In the genomic region with DNA sequence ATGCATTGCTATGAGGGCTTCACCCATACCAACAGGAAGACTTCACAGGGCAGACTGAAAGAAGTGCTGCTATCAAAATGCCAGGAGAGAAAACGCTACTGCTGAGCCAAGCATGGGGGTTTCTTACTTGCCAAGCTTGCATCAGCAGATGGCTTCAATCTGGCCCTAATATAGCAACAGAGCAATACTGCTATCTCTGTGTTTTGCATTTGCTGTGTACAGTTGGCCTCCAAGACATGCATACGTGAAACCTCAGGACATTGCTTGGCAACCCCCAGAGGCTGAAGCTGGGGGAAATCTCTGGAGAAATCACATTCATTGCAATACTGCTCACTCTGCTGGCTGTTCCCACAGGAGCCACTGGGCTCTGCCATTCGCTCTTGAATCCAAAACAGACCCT, we compare ENCODE assay signal across 33 cellular contexts.
DNase-seq lines count a peak whose midpoint lies in the region; ATAC-seq, FAIRE-seq and TF ChIP-seq lines count a peak whose summit lies in the region.
"Had no signal": no experiment of that assay in that cellular context is flagged by ENCODE, and none has a peak within 500 bp of the region (broad histone marks: within the 10 kb centered on the region; RNA-seq: fewer than 3 reads in every experiment).

No MANE protein-coding gene starts in this region.

- H3K27me3 Mint-ChIP-seq in nephron progenitor cell (ENCODE audit: low read depth, poor library complexity): no peaks in the 10 kb centered on the region
- H3K27me3 Mint-ChIP-seq: activated CD4-positive, alpha-beta T cell treated with anti-CD3 and anti-CD28 coated beads, Interleukin-2, amount 10 ng/mL, durations not matched to agents 7 days and 5 days; CD4-positive, CD25-positive, alpha-beta regulatory T cell; IgD-negative memory B cell; stimulated activated naive CD8-positive, alpha-beta T cell treated with anti-CD3 and anti-CD28 coated beads, Interleukin-15, amount 100 ng/mL, for 72 hours had no signal

- peaks cover 54% of the 10 kb centered on the region for H3K4me1 Mint-ChIP-seq in nephron progenitor cell
- H3K4me1 Mint-ChIP-seq: activated CD4-positive, alpha-beta T cell treated with anti-CD3 and anti-CD28 coated beads, Interleukin-2, amount 10 ng/mL, durations not matched to agents 7 days and 5 days; IgD-negative memory B cell; naive B cell; stimulated activated naive CD8-positive, alpha-beta T cell treated with anti-CD3 and anti-CD28 coated beads, Interleukin-15, amount 100 ng/mL, for 72 hours had no signal

- peaks cover 21% of the 10 kb centered on the region for H3K9me3 Mint-ChIP-seq in nephron progenitor cell
- H3K9me3 Mint-ChIP-seq: activated CD4-positive, alpha-beta T cell treated with anti-CD3 and anti-CD28 coated beads, Interleukin-2, amount 10 ng/mL, durations not matched to agents 7 days and 5 days; activated naive CD4-positive, alpha-beta T cell treated with anti-CD3 and anti-CD28 coated beads for 36 hours; activated T-cell treated with anti-CD3 and anti-CD28 coated beads, Interleukin-2, amount 50 U/mL, for 72 hours; stimulated activated naive CD8-positive, alpha-beta T cell treated with anti-CD3 and anti-CD28 coated beads, Interleukin-15, amount 100 ng/mL, for 72 hours had no signal

- peak overlapping the region; percentile 70 for H3K27ac Mint-ChIP-seq in nephron progenitor cell
- H3K27ac Mint-ChIP-seq: activated CD4-positive, alpha-beta T cell treated with anti-CD3 and anti-CD28 coated beads, Interleukin-2, amount 10 ng/mL, durations not matched to agents 7 days and 5 days; activated naive CD4-positive, alpha-beta T cell treated with anti-CD3 and anti-CD28 coated beads for 36 hours; activated T-cell treated with anti-CD3 and anti-CD28 coated beads, Interleukin-2, amount 50 U/mL, for 72 hours; CD4-positive, CD25-positive, alpha-beta regulatory T cell; IgD-negative memory B cell; naive B cell; stimulated activated naive CD8-positive, alpha-beta T cell treated with anti-CD3 and anti-CD28 coated beads, Interleukin-15, amount 100 ng/mL, for 72 hours had no signal

- TF ChIP-seq CTCF in nephron progenitor cell (IDR thresholded peaks at IDR 0.05): no peak

- no peak for ATAC-seq in HG02840 (IDR thresholded peaks at IDR 0.05; ENCODE audit: low FRiP score, unreplicated experiment)
- ATAC-seq: activated T-cell treated with anti-CD3 and anti-CD28 coated beads, Interleukin-2, amount 50 U/mL, for 72 hours; left lung; Panc1; stimulated activated naive CD8-positive, alpha-beta T cell treated with anti-CD3 and anti-CD28 coated beads, Interleukin-15, amount 100 ng/mL, for 72 hours had no signal

- no peak for FAIRE-seq in HTR-8/SVneo (lab: Jason Lieb, UNC)
- FAIRE-seq: colon, GM12892, H1, small intestine had no signal

- H3K36me3 Mint-ChIP-seq in nephron progenitor cell (ENCODE audit: low read depth): peaks cover 29% of the 10 kb centered on the region
- H3K36me3 Mint-ChIP-seq: CD4-positive, CD25-positive, alpha-beta regulatory T cell; IgD-negative memory B cell; naive B cell had no signal

- DNase-seq in DMS 273 treated with DMSO at 0.1 percent for 48 hours (lab: John Stamatoyannopoulos, UW) (peak; percentile 39), NCI-H1694 (lab: John Stamatoyannopoulos, UW) (peak; percentile 46), fibroblast of gingiva (ENCODE audit: low read depth) (peak; percentile 81), nephron progenitor cell (no peak), activated gamma-delta T cell (lab: John Stamatoyannopoulos, UW) (no peak), NCI-H69 (lab: John Stamatoyannopoulos, UW) (no peak), HTR-8/SVneo (ENCODE audit: insufficient read length, low spot score) (no peak)
- DNase-seq: activated CD4-positive, alpha-beta T cell treated with anti-CD3 and anti-CD28 coated beads, Interleukin-2, amount 10 ng/mL, durations not matched to agents 7 days and 5 days; activated naive CD4-positive, alpha-beta T cell treated with anti-CD3 and anti-CD28 coated beads for 36 hours; activated T-cell treated with anti-CD3 and anti-CD28 coated beads, Interleukin-2, amount 50 U/mL, for 72 hours; brain microvascular endothelial cell; CD4-positive, CD25-positive, alpha-beta regulatory T cell; effector memory CD4-positive, alpha-beta T cell; EL; left lung; naive B cell; NCI-H1417; NCI-H524; nucleus accumbens; SIG-M5; small intestine; stimulated activated CD4-positive, alpha-beta T cell treated with anti-CD3 and anti-CD28 coated beads, Interleukin-1b, Interleukin-23, amount 100 ng/mL, for 48 hours; stimulated activated CD8-positive, alpha-beta memory T cell treated with anti-CD3 and anti-CD28 coated beads, Interleukin-4, amount 100 ng/mL, for 48 hours; stimulated activated naive CD8-positive, alpha-beta T cell treated with anti-CD3 and anti-CD28 coated beads, Interleukin-15, amount 100 ng/mL, for 72 hours; SW 1271; T-helper 9 cell; WERI-Rb-1 had no signal

- H3K4me3 Mint-ChIP-seq in nephron progenitor cell: no peak overlapping the region
- H3K4me3 Mint-ChIP-seq: activated CD4-positive, alpha-beta T cell treated with anti-CD3 and anti-CD28 coated beads, Interleukin-2, amount 10 ng/mL, durations not matched to agents 7 days and 5 days; activated naive CD4-positive, alpha-beta T cell treated with anti-CD3 and anti-CD28 coated beads for 36 hours; activated T-cell treated with anti-CD3 and anti-CD28 coated beads, Interleukin-2, amount 50 U/mL, for 72 hours; CD4-positive, CD25-positive, alpha-beta regulatory T cell; IgD-negative memory B cell; naive B cell; stimulated activated naive CD8-positive, alpha-beta T cell treated with anti-CD3 and anti-CD28 coated beads, Interleukin-15, amount 100 ng/mL, for 72 hours had no signal

Comparison
In these comparisons a context has a peak if more than half of its experiments do, and no peak if none do; other contexts are left out.
1. DNase-seq: peak in DMS 273 treated with DMSO at 0.1 percent for 48 hours (single experiment), NCI-H1694 (single experiment) and fibroblast of gingiva (single experiment); none in nephron progenitor cell (single experiment), activated gamma-delta T cell (single experiment), NCI-H69 (single experiment) and HTR-8/SVneo (single experiment).